Comparison of ENCODE assay signal across 8 cellular contexts in genomic region chr7:23012797-23013714, GRCh38. TPM values are rescaled to one million over a fixed set of nuclear protein-coding genes. Genes with fewer than 3 reads are reported as not detected.
DNase-seq lines count a peak whose midpoint lies in the region; ATAC-seq and TF ChIP-seq lines count a peak whose summit lies in the region.

No MANE protein-coding gene starts in this region.

- intact Hi-C loops in esophagus squamous epithelium (cut with DNase I): loop anchor here (10.0 kb wide), 1 partner anchor 158 kb away; no protein-coding TSS in a partner anchor

- H3K27me3 ChIP-seq in esophagus squamous epithelium: no peaks in the 10 kb centered on the region

- H3K27ac Mint-ChIP-seq in neural crest cell (ENCODE audit: unreplicated experiment): no peak overlapping the region

- no peak overlapping the region for H3K4me3 Mint-ChIP-seq in neural crest cell

- H3K4me3 ChIP-seq in esophagus squamous epithelium: peak overlapping the region; percentile 83 to 99 (median 91)

- H3K27me3 Mint-ChIP-seq in neural crest cell (ENCODE audit: low read depth): peaks cover 3% of the 10 kb centered on the region

- H3K4me1 Mint-ChIP-seq in neural crest cell: peaks cover 12% of the 10 kb centered on the region

- TF ChIP-seq POLR2A in esophagus squamous epithelium (IDR thresholded peaks at IDR 0.05): no peak

- H3K27ac ChIP-seq in VCaP: peak overlapping the region; percentile 67
- H3K27ac ChIP-seq in esophagus squamous epithelium: peak overlapping the region; percentile 85 to 96 (median 88)

- H3K36me3 Mint-ChIP-seq in neural crest cell (ENCODE audit: low read depth): no peaks in the 10 kb centered on the region

- TF ChIP-seq CTCF in VCaP (conservative IDR thresholded peaks at IDR 0.05) (peak; percentile 39), esophagus squamous epithelium (IDR thresholded peaks at IDR 0.05) (peak in 1 of 6 experiments; percentile 8), neural crest cell (conservative IDR thresholded peaks at IDR 0.05) (peak; percentile 7)

- no peaks in the 10 kb centered on the region for H3K36me3 ChIP-seq in esophagus squamous epithelium

- TF ChIP-seq EP300 in Ishikawa (IDR thresholded peaks at IDR 0.05; ENCODE audit: borderline replicate concordance): no peak

- H3K9me3 ChIP-seq in esophagus squamous epithelium: no peaks in the 10 kb centered on the region

- 2% methylated on average over 15 to 24 of the region's 52 CpGs for WGBS in esophagus squamous epithelium, 2 donors

- TF ChIP-seq RAD21 in Ishikawa (IDR thresholded peaks at IDR 0.05; ENCODE audit: low read depth): no peak

- peaks cover 17 to 41% (median 21%) of the 10 kb centered on the region in 3 donors for H3K4me1 ChIP-seq in esophagus squamous epithelium

- no peaks in the 10 kb centered on the region for H3K9me3 Mint-ChIP-seq in neural crest cell

- DNase-seq in NCI-H345 (lab: John Stamatoyannopoulos, UW) (peak; percentile 16), NCI-H345 treated with DMSO at 0.1 percent for 48 hours (lab: John Stamatoyannopoulos, UW; ENCODE audit: unreplicated experiment) (no peak), esophagus squamous epithelium (lab: John Stamatoyannopoulos, UW) (no peak), neural crest cell (ENCODE audit: low read depth, low spot score) (peak; percentile 57), H4 (ENCODE audit: low spot score) (no peak)

- ATAC-seq in GM21526 (IDR thresholded peaks at IDR 0.05; ENCODE audit: low FRiP score, unreplicated experiment): peak; percentile 7

TF ChIP-seq in Ishikawa, 13 proteins besides CTCF, POLR2A, EP300 and RAD21:
- TF ChIP-seq ZBTB7A (IDR thresholded peaks at IDR 0.05; ENCODE audit: low read depth): peak; percentile 91; the same call in 1 of the 2 replicates
- TF ChIP-seq TEAD4 (IDR thresholded peaks at IDR 0.05): no peak
TF ChIP-seq in Ishikawa: peak in this region for 1.

RNA-seq across cellular contexts. Expression of gene HYCC1, which starts 0.9 kb away (rescaled TPM):
- 10 to 100 TPM; 19.8 to 51.2 (median 34.1) TPM for total RNA-seq in esophagus squamous epithelium
- 62.3 and 73.7 TPM in 2 replicates for total RNA-seq in neural crest cell
- total RNA-seq in H4 (2014; rRNA removed; shearing (Covaris generic)): 38.1 and 70.9 TPM in 2 replicates

Comparison
In these comparisons a context has a peak if more than half of its experiments do, and no peak if none do; other contexts are left out.
1. DNase-seq: peak in NCI-H345 (single experiment) and neural crest cell (single experiment); none in NCI-H345 treated with DMSO at 0.1 percent for 48 hours (single experiment), esophagus squamous epithelium (single experiment) and H4 (single experiment).